1 cellular context compared by ENCODE assay signal in the genomic region with DNA sequence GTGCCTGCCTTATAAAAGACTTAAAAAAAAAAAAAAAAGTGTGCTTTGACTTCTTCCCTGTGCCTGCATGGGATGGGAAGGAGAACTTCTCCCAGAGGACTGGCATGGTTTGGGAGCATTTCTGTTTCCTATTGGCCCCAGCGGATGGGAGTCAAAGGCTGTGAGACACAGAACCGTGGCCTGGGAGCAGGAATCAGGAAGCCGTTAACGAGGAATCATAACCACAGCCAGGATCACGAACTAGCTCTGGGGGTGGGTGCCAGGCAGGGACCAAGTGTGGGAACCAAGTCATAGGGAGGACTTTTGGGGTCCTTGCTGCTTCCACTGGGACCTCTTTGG.
TF ChIP-seq lines count a peak whose summit lies in the region.

No MANE protein-coding gene starts in this region.

TF ChIP-seq in HepG2, 621 proteins besides CTCF, POLR2A, EP300 and RAD21:
- TF ChIP-seq ZNF510 (CRISPR knock-in tag; IDR thresholded peaks at IDR 0.05; ENCODE audit: low read depth): no peak
- TF ChIP-seq TARDBP (CRISPR knock-in tag; IDR thresholded peaks at IDR 0.05): no peak
